Comparison of ENCODE assay signal across 8 cellular contexts in the genomic region with DNA sequence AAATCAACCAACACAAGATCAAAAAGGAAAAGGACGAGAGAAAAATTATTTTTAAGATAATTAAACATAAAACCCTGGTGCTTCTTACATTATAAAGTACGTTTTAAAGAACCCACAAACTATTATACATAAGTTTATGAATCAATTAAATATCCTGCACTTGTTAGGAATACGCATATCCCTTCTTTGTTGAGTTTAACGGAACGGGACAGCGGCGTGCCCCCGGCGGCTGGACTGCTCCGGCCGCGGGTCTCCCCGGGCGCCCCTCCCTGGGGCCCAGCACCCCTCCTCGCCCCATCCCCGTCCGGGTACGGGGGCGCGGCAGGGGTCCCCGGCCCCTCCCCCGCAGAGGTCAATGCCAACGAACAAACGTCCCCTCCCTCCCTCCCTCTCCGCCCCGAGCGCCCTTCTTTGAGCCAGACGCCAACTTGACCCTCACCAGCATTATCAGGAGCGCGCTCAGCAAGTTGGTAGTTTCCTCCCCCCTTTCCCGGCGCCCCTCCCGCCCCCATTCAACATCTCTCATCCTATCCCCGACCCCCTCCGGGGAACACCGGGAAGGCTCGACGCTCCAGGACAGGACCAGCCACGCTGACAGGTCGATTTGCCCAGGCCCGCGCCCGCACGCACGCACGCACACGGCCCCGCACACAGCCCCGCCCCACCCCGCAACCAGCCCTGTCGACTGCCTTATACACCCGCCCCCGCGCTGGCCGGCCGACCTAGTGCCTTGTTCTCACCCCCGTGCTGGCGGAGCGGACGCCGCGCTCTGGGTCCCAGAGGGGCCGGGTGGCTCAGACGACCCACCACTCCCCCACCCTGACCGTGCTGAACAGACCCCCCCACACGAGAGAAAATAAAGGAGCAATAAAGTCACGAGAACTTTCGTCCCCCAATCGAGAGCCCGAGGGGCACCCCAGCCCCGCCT. TPM values are rescaled to one million over a fixed set of nuclear protein-coding genes. Genes with fewer than 3 reads are reported as not detected.
DNase-seq lines count a peak whose midpoint lies in the region; ATAC-seq, FAIRE-seq and TF ChIP-seq lines count a peak whose summit lies in the region.

No MANE protein-coding gene starts in this region.

- H3K9me3 ChIP-seq in HepG2 (ENCODE audit: low read length) = no peaks in the 10 kb centered on the region
- H3K9me3 ChIP-seq in tibial artery = no peaks in the 10 kb centered on the region

- no peak overlapping the region for H2AFZ ChIP-seq in HepG2 (ENCODE audit: low read length)

- H3K4me1 ChIP-seq in HepG2 (ENCODE audit: insufficient read depth, low read length) (peaks cover 48% of the 10 kb centered on the region), tibial artery (peaks cover 0 to 67% (median 54%) of the 10 kb centered on the region in 4 donors)

- BruUV-seq in HepG2 (replicated peaks; lab: Mats Ljungman, UMichigan) = TSS peak; percentile 64

- peak overlapping the region; percentile 73 for H3K4me3 Mint-ChIP-seq in activated T-helper 2 cell treated with anti-CD3 and anti-CD28 coated beads, Interferon-gamma antibody, Interleukin-2, Interleukin-4, amounts not matched to agents 10 μg/mL and 5 μg/mL and 100 μg/mL, durations not matched to agents 14 hours and 24 hours and 36 hours (ENCODE audit: low read depth)

- H3K4me3 ChIP-seq in HepG2 (replicated peaks in 1 of 3; ENCODE audit: insufficient read depth in 1 of 3, low read depth in 2 of 3, low read length in 3 of 3) (no peak overlapping the region), tibial artery (peak overlapping the region; percentile 46 to 55)

- no peak overlapping the region for H3K4me2 ChIP-seq in HepG2 (ENCODE audit: low read depth, low read length)

- no peak for TF ChIP-seq EP300 in HepG2 (IDR thresholded peaks at IDR 0.05; ENCODE audit: low read depth in 2 of 2, low read length in 2 of 2)
- no peak for TF ChIP-seq EP300 in HepG2 (CRISPR knock-in tag; IDR thresholded peaks at IDR 0.05; ENCODE audit: borderline replicate concordance)

- TF ChIP-seq POLR2A in HepG2 (IDR thresholded peaks at IDR 0.05; ENCODE audit: insufficient read depth in 1 of 2, low read depth in 2 of 2, low read length in 2 of 2) = no peak

- no peak for TF ChIP-seq RAD21 in HepG2 (CRISPR knock-in tag; IDR thresholded peaks at IDR 0.05)

- 96% methylated on average over 71 of the region's 71 CpGs for WGBS in HepG2 (ENCODE audit: low lambda C conversion rate)

- POLR2A ChIA-PET in HepG2 (lab: Yijun Ruan, JAX) = no interaction called here

- H3K79me2 ChIP-seq in HepG2 (ENCODE audit: insufficient read depth, low read length) = no peaks in the 10 kb centered on the region

- H3K36me3 Mint-ChIP-seq in activated T-helper 2 cell treated with anti-CD3 and anti-CD28 coated beads, Interferon-gamma antibody, Interleukin-2, Interleukin-4, amounts not matched to agents 10 μg/mL and 5 μg/mL and 100 μg/mL, durations not matched to agents 14 hours and 24 hours and 36 hours (ENCODE audit: low read depth) = peaks cover 3% of the 10 kb centered on the region

- CTCF ChIA-PET in HepG2 (lab: Yijun Ruan, JAX; ENCODE audit: low intra/inter-chr PET ratio, low total read pairs) = no interaction called here

- DNase-seq in activated CD4-positive, alpha-beta T cell treated with anti-CD3 and anti-CD28 coated beads for 48 hours = peak; percentile 42
- no peak for DNase-seq in activated CD4-positive, alpha-beta T cell treated with anti-CD3 and anti-CD28 coated beads for 1 hour
- DNase-seq in activated T-helper 2 cell treated with anti-CD3 and anti-CD28 coated beads, Interferon-gamma antibody, Interleukin-2, Interleukin-4, amounts not matched to agents 10 μg/mL and 5 μg/mL and 100 μg/mL, durations not matched to agents 14 hours and 24 hours and 36 hours (ENCODE audit: low spot score) = no peak
- no peak for DNase-seq in HepG2 (ENCODE audit: low spot score)
- DNase-seq in tibial artery = peak; percentile 67 to 86
- DNase-seq in NCI-H1417 treated with DMSO at 0.1 percent for 48 hours (lab: John Stamatoyannopoulos, UW) = no peak
- DNase-seq in NAMALWA (ENCODE audit: low spot score) = no peak

- TF ChIP-seq CTCF in HepG2 (CRISPR knock-in tag; IDR thresholded peaks at IDR 0.05) = no peak
- no peak for TF ChIP-seq CTCF in tibial artery (IDR thresholded peaks at IDR 0.05)

- H3K27ac Mint-ChIP-seq in activated T-helper 2 cell treated with anti-CD3 and anti-CD28 coated beads, Interferon-gamma antibody, Interleukin-2, Interleukin-4, amounts not matched to agents 10 μg/mL and 5 μg/mL and 100 μg/mL, durations not matched to agents 14 hours and 24 hours and 36 hours = peak overlapping the region; percentile 72

- in situ Hi-C loops in HepG2 (cut with HindIII; ENCODE audit: extremely low pct_ligation_motif_present, low pct_unique_long_range_greater_than_20kb) = no loop called here

- H3K9me3 Mint-ChIP-seq in activated T-helper 2 cell treated with anti-CD3 and anti-CD28 coated beads, Interferon-gamma antibody, Interleukin-2, Interleukin-4, amounts not matched to agents 10 μg/mL and 5 μg/mL and 100 μg/mL, durations not matched to agents 14 hours and 24 hours and 36 hours = no peaks in the 10 kb centered on the region

- H3K27me3 ChIP-seq in HepG2 (ENCODE audit: control insufficient read depth in 1 of 2, insufficient read depth in 2 of 2, low read length in 2 of 2) (no peaks in the 10 kb centered on the region), tibial artery (no peaks in the 10 kb centered on the region)

- peaks cover 45% of the 10 kb centered on the region for H3K4me1 Mint-ChIP-seq in activated T-helper 2 cell treated with anti-CD3 and anti-CD28 coated beads, Interferon-gamma antibody, Interleukin-2, Interleukin-4, amounts not matched to agents 10 μg/mL and 5 μg/mL and 100 μg/mL, durations not matched to agents 14 hours and 24 hours and 36 hours (ENCODE audit: low read depth)

- no peak for ATAC-seq in HepG2
- ATAC-seq in HG03159 (IDR thresholded peaks at IDR 0.05; ENCODE audit: unreplicated experiment) = no peak

- FAIRE-seq in HepG2 (lab: Jason Lieb, UNC) = no peak

- intact Hi-C loops in activated T-helper 2 cell treated with anti-CD3 and anti-CD28 coated beads, Interferon-gamma antibody, Interleukin-2, Interleukin-4, amounts not matched to agents 10 μg/mL and 5 μg/mL and 100 μg/mL, durations not matched to agents 14 hours and 24 hours and 36 hours (cut with micrococcal nuclease) = loop anchor here (1.0 to 5.0 kb wide), 2 partner anchors 85 to 260 kb away; a partner anchor contains a TSS
- intact Hi-C loops in HepG2 (cut with micrococcal nuclease; ENCODE audit: unreplicated experiment) (no loop called here), tibial artery (cut with DNase I; ENCODE audit: low total_unique reads) (no loop called here)

- H3K27me3 Mint-ChIP-seq in activated T-helper 2 cell treated with anti-CD3 and anti-CD28 coated beads, Interferon-gamma antibody, Interleukin-2, Interleukin-4, amounts not matched to agents 10 μg/mL and 5 μg/mL and 100 μg/mL, durations not matched to agents 14 hours and 24 hours and 36 hours (ENCODE audit: low read depth) = peaks cover 29% of the 10 kb centered on the region

- no peaks in the 10 kb centered on the region; the same call in none of the 2 replicates for H4K20me1 ChIP-seq in HepG2 (ENCODE audit: insufficient read depth, low read length)

- no peak overlapping the region for H3K9ac ChIP-seq in HepG2 (ENCODE audit: insufficient read depth, low read depth, low read length)

- no peaks in the 10 kb centered on the region; a peak in 1 of 5 replicates for H3K36me3 ChIP-seq in HepG2 (replicated peaks in 1 of 2; ENCODE audit: control insufficient read depth in 1 of 2, insufficient read depth in 2 of 2, low read length in 2 of 2)
- peaks cover 0 to 25% (median 9%) of the 10 kb centered on the region in 3 donors for H3K36me3 ChIP-seq in tibial artery

- H3K27ac ChIP-seq in HepG2 (ENCODE audit: extremely low read length, insufficient read depth, low read length) (no peak overlapping the region), tibial artery (peak overlapping the region; percentile 74 to 94)

RNA-seq across cellular contexts. Expression of a gene that starts 5.1 kb away (rescaled TPM):
- 5.5 and 5.6 TPM in 2 replicates for total RNA-seq in activated T-helper 2 cell treated with anti-CD3 and anti-CD28 coated beads, Interferon-gamma antibody, Interleukin-2, Interleukin-4, amounts not matched to agents 10 μg/mL and 5 μg/mL and 100 μg/mL, durations not matched to agents 14 hours and 24 hours and 36 hours
- total RNA-seq in HepG2 (2016; rRNA removed; fragmentation: Illumina TruSeq; extraction: Trizol) = 0.69 and 0.75 TPM in 2 replicates
- 0.79 and 0.91 TPM in 2 replicates for total RNA-seq in HepG2 (2016; cell fraction: cytosol; rRNA removed; fragmentation: Illumina TruSeq; extraction: Trizol; ENCODE audit: low read depth)
- total RNA-seq in HepG2 (2016; cell fraction: insoluble cytoplasmic fraction; rRNA removed; fragmentation: Illumina TruSeq; extraction: Trizol) = 0.40 and 0.97 TPM in 2 replicates
- 0.74 and 0.90 TPM in 2 replicates for total RNA-seq in HepG2 (2016; cell fraction: membrane; rRNA removed; fragmentation: Illumina TruSeq; extraction: Trizol)
- 0.31 and 0.75 TPM in 2 replicates for total RNA-seq in HepG2 (2016; cell fraction: nucleus; rRNA removed; fragmentation: Illumina TruSeq; extraction: Trizol)
- 0.72 and 0.92 TPM in 2 replicates for polyA plus RNA-seq in HepG2 (2011; rRNA removed)
- 0.71 and 1.6 TPM in 2 replicates for polyA plus RNA-seq in HepG2 (2011; cell fraction: cytosol; rRNA removed)
- 2.0 and 2.6 TPM in 2 replicates for polyA plus RNA-seq in HepG2 (2011; cell fraction: nucleus; rRNA removed)
- polyA plus RNA-seq in HepG2 (2012) = 0.31 and 0.32 TPM in 2 replicates
- 0.57 and 0.66 TPM in 2 replicates for polyA plus RNA-seq in HepG2 (2016; cell fraction: cytosol; fragmentation: Illumina TruSeq; extraction: Trizol; ENCODE audit: low read depth)
- polyA plus RNA-seq in HepG2 (2016; cell fraction: insoluble cytoplasmic fraction; fragmentation: Illumina TruSeq; extraction: Trizol; ENCODE audit: low read depth) = 0.51 and 0.59 TPM in 2 replicates
- 0.76 and 0.86 TPM in 2 replicates for polyA plus RNA-seq in HepG2 (2016; cell fraction: membrane; fragmentation: Illumina TruSeq; extraction: Trizol; ENCODE audit: low read depth)
- polyA plus RNA-seq in HepG2 (2016; cell fraction: nucleus; fragmentation: Illumina TruSeq; extraction: Trizol; ENCODE audit: insufficient read depth, low read depth) = 0.93 and 1.5 TPM in 2 replicates
- 0.09 and 1.9 TPM in 2 replicates for polyA minus RNA-seq in HepG2 (2011; rRNA and poly(A)+ RNA removed; ENCODE audit: low replicate concordance)
- polyA minus RNA-seq in HepG2 (2011; cell fraction: cytosol; rRNA and poly(A)+ RNA removed) = 0.49 and 0.70 TPM in 2 replicates
- polyA minus RNA-seq in HepG2 (2011; cell fraction: nucleus; rRNA and poly(A)+ RNA removed) = 0.64 and 1.1 TPM in 2 replicates

RNA-seq across cellular contexts. Expression of a gene that starts 18.9 kb away (rescaled TPM):
- total RNA-seq in activated T-helper 2 cell treated with anti-CD3 and anti-CD28 coated beads, Interferon-gamma antibody, Interleukin-2, Interleukin-4, amounts not matched to agents 10 μg/mL and 5 μg/mL and 100 μg/mL, durations not matched to agents 14 hours and 24 hours and 36 hours = 112 and 116 TPM in 2 replicates
- total RNA-seq in HepG2 (2016; rRNA removed; fragmentation: Illumina TruSeq; extraction: Trizol) = 27.9 and 44.1 TPM in 2 replicates
- 9.6 and 11.8 TPM in 2 replicates for total RNA-seq in HepG2 (2016; cell fraction: cytosol; rRNA removed; fragmentation: Illumina TruSeq; extraction: Trizol; ENCODE audit: low read depth)
- total RNA-seq in HepG2 (2016; cell fraction: insoluble cytoplasmic fraction; rRNA removed; fragmentation: Illumina TruSeq; extraction: Trizol) = 23.9 and 45.4 TPM in 2 replicates
- 14.3 and 15.5 TPM in 2 replicates for total RNA-seq in HepG2 (2016; cell fraction: membrane; rRNA removed; fragmentation: Illumina TruSeq; extraction: Trizol)
- 55.3 and 60.2 TPM in 2 replicates for total RNA-seq in HepG2 (2016; cell fraction: nucleus; rRNA removed; fragmentation: Illumina TruSeq; extraction: Trizol)
- polyA plus RNA-seq in HepG2 (2011; rRNA removed) = 35.5 and 42.9 TPM in 2 replicates
- polyA plus RNA-seq in HepG2 (2011; cell fraction: cytosol; rRNA removed) = 16.0 and 24.0 TPM in 2 replicates
- 421 and 529 TPM in 2 replicates for polyA plus RNA-seq in HepG2 (2011; cell fraction: nucleus; rRNA removed)
- polyA plus RNA-seq in HepG2 (2012) = 22.9 and 29.0 TPM in 2 replicates
- 9.7 and 9.9 TPM in 2 replicates for polyA plus RNA-seq in HepG2 (2016; cell fraction: cytosol; fragmentation: Illumina TruSeq; extraction: Trizol; ENCODE audit: low read depth)
- polyA plus RNA-seq in HepG2 (2016; cell fraction: insoluble cytoplasmic fraction; fragmentation: Illumina TruSeq; extraction: Trizol; ENCODE audit: low read depth) = 24.6 and 27.1 TPM in 2 replicates
- 10.7 and 11.5 TPM in 2 replicates for polyA plus RNA-seq in HepG2 (2016; cell fraction: membrane; fragmentation: Illumina TruSeq; extraction: Trizol; ENCODE audit: low read depth)
- polyA plus RNA-seq in HepG2 (2016; cell fraction: nucleus; fragmentation: Illumina TruSeq; extraction: Trizol; ENCODE audit: insufficient read depth, low read depth) = 144 and 171 TPM in 2 replicates
- polyA minus RNA-seq in HepG2 (2011; rRNA and poly(A)+ RNA removed; ENCODE audit: low replicate concordance) = 61.2 and 61.3 TPM in 2 replicates
- 12.5 and 24.5 TPM in 2 replicates for polyA minus RNA-seq in HepG2 (2011; cell fraction: cytosol; rRNA and poly(A)+ RNA removed)
- polyA minus RNA-seq in HepG2 (2011; cell fraction: nucleus; rRNA and poly(A)+ RNA removed) = 44.6 and 48.9 TPM in 2 replicates

RNA-seq across cellular contexts. Expression of a gene that starts 20.5 kb away (rescaled TPM):
- total RNA-seq in activated T-helper 2 cell treated with anti-CD3 and anti-CD28 coated beads, Interferon-gamma antibody, Interleukin-2, Interleukin-4, amounts not matched to agents 10 μg/mL and 5 μg/mL and 100 μg/mL, durations not matched to agents 14 hours and 24 hours and 36 hours = 117 and 132 TPM in 2 replicates
- total RNA-seq in HepG2 (2016; rRNA removed; fragmentation: Illumina TruSeq; extraction: Trizol) = 31.8 and 46.7 TPM in 2 replicates
- total RNA-seq in HepG2 (2016; cell fraction: cytosol; rRNA removed; fragmentation: Illumina TruSeq; extraction: Trizol; ENCODE audit: low read depth) = 6.8 and 8.2 TPM in 2 replicates
- total RNA-seq in HepG2 (2016; cell fraction: insoluble cytoplasmic fraction; rRNA removed; fragmentation: Illumina TruSeq; extraction: Trizol) = 29.7 and 42.3 TPM in 2 replicates
- total RNA-seq in HepG2 (2016; cell fraction: membrane; rRNA removed; fragmentation: Illumina TruSeq; extraction: Trizol) = 37.1 and 38.6 TPM in 2 replicates
- 21.0 and 21.3 TPM in 2 replicates for total RNA-seq in HepG2 (2016; cell fraction: nucleus; rRNA removed; fragmentation: Illumina TruSeq; extraction: Trizol)
- polyA plus RNA-seq in HepG2 (2011; rRNA removed) = 42.3 and 55.2 TPM in 2 replicates
- 33.3 and 62.6 TPM in 2 replicates for polyA plus RNA-seq in HepG2 (2011; cell fraction: cytosol; rRNA removed)
- 93.5 and 114 TPM in 2 replicates for polyA plus RNA-seq in HepG2 (2011; cell fraction: nucleus; rRNA removed)
- polyA plus RNA-seq in HepG2 (2012) = 13.2 and 18.2 TPM in 2 replicates
- polyA plus RNA-seq in HepG2 (2016; cell fraction: cytosol; fragmentation: Illumina TruSeq; extraction: Trizol; ENCODE audit: low read depth) = 6.3 and 6.7 TPM in 2 replicates
- 35.6 and 46.3 TPM in 2 replicates for polyA plus RNA-seq in HepG2 (2016; cell fraction: insoluble cytoplasmic fraction; fragmentation: Illumina TruSeq; extraction: Trizol; ENCODE audit: low read depth)
- polyA plus RNA-seq in HepG2 (2016; cell fraction: membrane; fragmentation: Illumina TruSeq; extraction: Trizol; ENCODE audit: low read depth) = 28.2 and 28.5 TPM in 2 replicates
- 37.4 and 39.4 TPM in 2 replicates for polyA plus RNA-seq in HepG2 (2016; cell fraction: nucleus; fragmentation: Illumina TruSeq; extraction: Trizol; ENCODE audit: insufficient read depth, low read depth)
- 91.1 and 200 TPM in 2 replicates for polyA minus RNA-seq in HepG2 (2011; rRNA and poly(A)+ RNA removed; ENCODE audit: low replicate concordance)
- 45.0 and 58.7 TPM in 2 replicates for polyA minus RNA-seq in HepG2 (2011; cell fraction: cytosol; rRNA and poly(A)+ RNA removed)
- polyA minus RNA-seq in HepG2 (2011; cell fraction: nucleus; rRNA and poly(A)+ RNA removed) = 12.7 and 13.6 TPM in 2 replicates

RNA-seq across cellular contexts. Expression of a gene that starts 52.6 kb away (rescaled TPM):
- total RNA-seq in activated T-helper 2 cell treated with anti-CD3 and anti-CD28 coated beads, Interferon-gamma antibody, Interleukin-2, Interleukin-4, amounts not matched to agents 10 μg/mL and 5 μg/mL and 100 μg/mL, durations not matched to agents 14 hours and 24 hours and 36 hours = 68.9 and 69.1 TPM in 2 replicates
- 36.8 and 47.9 TPM in 2 replicates for total RNA-seq in HepG2 (2016; rRNA removed; fragmentation: Illumina TruSeq; extraction: Trizol)
- total RNA-seq in HepG2 (2016; cell fraction: cytosol; rRNA removed; fragmentation: Illumina TruSeq; extraction: Trizol; ENCODE audit: low read depth) = 56.0 and 67.5 TPM in 2 replicates
- 33.4 and 50.3 TPM in 2 replicates for total RNA-seq in HepG2 (2016; cell fraction: insoluble cytoplasmic fraction; rRNA removed; fragmentation: Illumina TruSeq; extraction: Trizol)
- 78.5 and 90.1 TPM in 2 replicates for total RNA-seq in HepG2 (2016; cell fraction: membrane; rRNA removed; fragmentation: Illumina TruSeq; extraction: Trizol)
- 27.2 and 35.2 TPM in 2 replicates for total RNA-seq in HepG2 (2016; cell fraction: nucleus; rRNA removed; fragmentation: Illumina TruSeq; extraction: Trizol)
- 66.4 and 85.5 TPM in 2 replicates for polyA plus RNA-seq in HepG2 (2011; rRNA removed)
- 58.0 and 78.9 TPM in 2 replicates for polyA plus RNA-seq in HepG2 (2011; cell fraction: cytosol; rRNA removed)
- 198 and 219 TPM in 2 replicates for polyA plus RNA-seq in HepG2 (2011; cell fraction: nucleus; rRNA removed)
- 28.8 and 43.3 TPM in 2 replicates for polyA plus RNA-seq in HepG2 (2012)
- polyA plus RNA-seq in HepG2 (2016; cell fraction: cytosol; fragmentation: Illumina TruSeq; extraction: Trizol; ENCODE audit: low read depth) = 79.7 and 89.7 TPM in 2 replicates
- 39.4 and 44.9 TPM in 2 replicates for polyA plus RNA-seq in HepG2 (2016; cell fraction: insoluble cytoplasmic fraction; fragmentation: Illumina TruSeq; extraction: Trizol; ENCODE audit: low read depth)
- polyA plus RNA-seq in HepG2 (2016; cell fraction: membrane; fragmentation: Illumina TruSeq; extraction: Trizol; ENCODE audit: low read depth) = 85.7 and 88.6 TPM in 2 replicates
- 76.5 and 85.3 TPM in 2 replicates for polyA plus RNA-seq in HepG2 (2016; cell fraction: nucleus; fragmentation: Illumina TruSeq; extraction: Trizol; ENCODE audit: insufficient read depth, low read depth)
- polyA minus RNA-seq in HepG2 (2011; rRNA and poly(A)+ RNA removed; ENCODE audit: low replicate concordance) = 37.6 and 153 TPM in 2 replicates
- 11.9 and 14.2 TPM in 2 replicates for polyA minus RNA-seq in HepG2 (2011; cell fraction: cytosol; rRNA and poly(A)+ RNA removed)
- polyA minus RNA-seq in HepG2 (2011; cell fraction: nucleus; rRNA and poly(A)+ RNA removed) = 10.3 and 12.1 TPM in 2 replicates

RNA-seq across cellular contexts. Expression of a gene that starts 52.6 kb away (rescaled TPM):
- total RNA-seq in activated T-helper 2 cell treated with anti-CD3 and anti-CD28 coated beads, Interferon-gamma antibody, Interleukin-2, Interleukin-4, amounts not matched to agents 10 μg/mL and 5 μg/mL and 100 μg/mL, durations not matched to agents 14 hours and 24 hours and 36 hours = 140 and 143 TPM in 2 replicates
- 10.0 and 14.3 TPM in 2 replicates for total RNA-seq in HepG2 (2016; rRNA removed; fragmentation: Illumina TruSeq; extraction: Trizol)
- 5.0 and 5.9 TPM in 2 replicates for total RNA-seq in HepG2 (2016; cell fraction: cytosol; rRNA removed; fragmentation: Illumina TruSeq; extraction: Trizol; ENCODE audit: low read depth)
- total RNA-seq in HepG2 (2016; cell fraction: insoluble cytoplasmic fraction; rRNA removed; fragmentation: Illumina TruSeq; extraction: Trizol) = 8.1 and 16.1 TPM in 2 replicates
- 10.0 and 11.1 TPM in 2 replicates for total RNA-seq in HepG2 (2016; cell fraction: membrane; rRNA removed; fragmentation: Illumina TruSeq; extraction: Trizol)
- total RNA-seq in HepG2 (2016; cell fraction: nucleus; rRNA removed; fragmentation: Illumina TruSeq; extraction: Trizol) = 12.6 and 13.6 TPM in 2 replicates
- polyA plus RNA-seq in HepG2 (2011; rRNA removed) = 10.1 and 12.9 TPM in 2 replicates
- polyA plus RNA-seq in HepG2 (2011; cell fraction: cytosol; rRNA removed) = 14.4 and 15.3 TPM in 2 replicates
- 84.6 and 97.2 TPM in 2 replicates for polyA plus RNA-seq in HepG2 (2011; cell fraction: nucleus; rRNA removed)
- polyA plus RNA-seq in HepG2 (2012) = 20.1 and 25.8 TPM in 2 replicates
- 5.5 and 5.8 TPM in 2 replicates for polyA plus RNA-seq in HepG2 (2016; cell fraction: cytosol; fragmentation: Illumina TruSeq; extraction: Trizol; ENCODE audit: low read depth)
- 17.5 and 22.6 TPM in 2 replicates for polyA plus RNA-seq in HepG2 (2016; cell fraction: insoluble cytoplasmic fraction; fragmentation: Illumina TruSeq; extraction: Trizol; ENCODE audit: low read depth)
- polyA plus RNA-seq in HepG2 (2016; cell fraction: membrane; fragmentation: Illumina TruSeq; extraction: Trizol; ENCODE audit: low read depth) = 9.7 and 9.8 TPM in 2 replicates
- 39.1 and 40.8 TPM in 2 replicates for polyA plus RNA-seq in HepG2 (2016; cell fraction: nucleus; fragmentation: Illumina TruSeq; extraction: Trizol; ENCODE audit: insufficient read depth, low read depth)
- 8.1 and 9.7 TPM in 2 replicates for polyA minus RNA-seq in HepG2 (2011; rRNA and poly(A)+ RNA removed; ENCODE audit: low replicate concordance)
- 7.0 and 7.3 TPM in 2 replicates for polyA minus RNA-seq in HepG2 (2011; cell fraction: cytosol; rRNA and poly(A)+ RNA removed)
- 9.7 and 9.9 TPM in 2 replicates for polyA minus RNA-seq in HepG2 (2011; cell fraction: nucleus; rRNA and poly(A)+ RNA removed)

Comparison
In these comparisons a context has a peak if more than half of its experiments do, and no peak if none do; other contexts are left out.
1. DNase-seq: peak in activated CD4-positive, alpha-beta T cell treated with anti-CD3 and anti-CD28 coated beads for 48 hours (single experiment) and tibial artery (2 of 2); none in activated CD4-positive, alpha-beta T cell treated with anti-CD3 and anti-CD28 coated beads for 1 hour (single experiment), activated T-helper 2 cell treated with anti-CD3 and anti-CD28 coated beads, Interferon-gamma antibody, Interleukin-2, Interleukin-4, amounts not matched to agents 10 μg/mL and 5 μg/mL and 100 μg/mL, durations not matched to agents 14 hours and 24 hours and 36 hours (single experiment), HepG2 (single experiment), NCI-H1417 treated with DMSO at 0.1 percent for 48 hours (single experiment) and NAMALWA (single experiment).
2. H3K4me3 ChIP-seq: peak in tibial artery (2 of 2); none in HepG2 (0 of 3).